Comparison of ENCODE assay signal across 2 cellular contexts in the genomic region with DNA sequence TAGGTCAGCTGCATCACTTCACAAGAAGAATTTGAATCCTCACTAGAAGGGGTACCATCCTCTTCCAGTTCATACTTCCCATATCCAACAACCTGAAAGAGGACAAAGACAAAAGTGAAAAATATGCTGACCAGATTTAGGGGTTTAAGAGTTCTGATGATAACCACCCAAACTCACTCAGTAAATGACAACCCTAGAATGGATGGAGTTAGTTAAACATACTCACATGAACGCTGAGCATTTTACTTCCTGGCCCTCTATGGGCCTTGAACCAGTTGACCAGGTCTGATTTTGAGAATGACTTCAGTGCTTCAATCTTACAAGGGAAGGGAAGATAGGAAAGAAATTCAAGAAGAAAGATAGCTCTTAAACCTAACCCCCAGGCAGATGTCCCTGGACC.
A peak's percentile ranks its signal among the peaks of the same experiment; 100 is the strongest.
TF ChIP-seq lines count a peak whose summit lies in the region.

No MANE protein-coding gene starts in this region.

TF ChIP-seq in HepG2, 621 proteins besides CTCF, POLR2A, EP300 and RAD21 (continues in another document):
- TF ChIP-seq, protein P1, sequence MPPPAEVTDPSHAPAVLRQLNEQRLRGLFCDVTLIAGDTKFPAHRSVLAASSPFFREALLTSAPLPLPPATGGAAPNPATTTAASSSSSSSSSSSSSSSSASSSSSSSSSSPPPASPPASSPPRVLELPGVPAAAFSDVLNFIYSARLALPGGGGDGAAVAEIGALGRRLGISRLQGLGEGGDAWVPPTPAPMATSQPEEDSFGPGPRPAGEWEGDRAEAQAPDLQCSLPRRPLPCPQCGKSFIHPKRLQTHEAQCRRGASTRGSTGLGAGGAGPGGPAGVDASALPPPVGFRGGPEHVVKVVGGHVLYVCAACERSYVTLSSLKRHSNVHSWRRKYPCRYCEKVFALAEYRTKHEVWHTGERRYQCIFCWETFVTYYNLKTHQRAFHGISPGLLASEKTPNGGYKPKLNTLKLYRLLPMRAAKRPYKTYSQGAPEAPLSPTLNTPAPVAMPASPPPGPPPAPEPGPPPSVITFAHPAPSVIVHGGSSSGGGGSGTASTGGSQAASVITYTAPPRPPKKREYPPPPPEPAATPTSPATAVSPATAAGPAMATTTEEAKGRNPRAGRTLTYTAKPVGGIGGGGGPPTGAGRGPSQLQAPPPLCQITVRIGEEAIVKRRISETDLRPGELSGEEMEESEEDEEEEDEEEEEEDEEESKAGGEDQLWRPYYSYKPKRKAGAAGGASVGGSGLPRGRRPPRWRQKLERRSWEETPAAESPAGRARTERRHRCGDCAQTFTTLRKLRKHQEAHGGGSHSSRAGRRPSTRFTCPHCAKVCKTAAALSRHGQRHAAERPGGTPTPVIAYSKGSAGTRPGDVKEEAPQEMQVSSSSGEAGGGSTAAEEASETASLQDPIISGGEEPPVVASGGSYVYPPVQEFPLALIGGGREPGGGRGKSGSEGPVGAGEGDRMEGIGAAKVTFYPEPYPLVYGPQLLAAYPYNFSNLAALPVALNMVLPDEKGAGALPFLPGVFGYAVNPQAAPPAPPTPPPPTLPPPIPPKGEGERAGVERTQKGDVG (CRISPR knock-in tag; IDR thresholded peaks at IDR 0.05; ENCODE audit: borderline replicate concordance) = no peak
- TF ChIP-seq, protein P2, sequence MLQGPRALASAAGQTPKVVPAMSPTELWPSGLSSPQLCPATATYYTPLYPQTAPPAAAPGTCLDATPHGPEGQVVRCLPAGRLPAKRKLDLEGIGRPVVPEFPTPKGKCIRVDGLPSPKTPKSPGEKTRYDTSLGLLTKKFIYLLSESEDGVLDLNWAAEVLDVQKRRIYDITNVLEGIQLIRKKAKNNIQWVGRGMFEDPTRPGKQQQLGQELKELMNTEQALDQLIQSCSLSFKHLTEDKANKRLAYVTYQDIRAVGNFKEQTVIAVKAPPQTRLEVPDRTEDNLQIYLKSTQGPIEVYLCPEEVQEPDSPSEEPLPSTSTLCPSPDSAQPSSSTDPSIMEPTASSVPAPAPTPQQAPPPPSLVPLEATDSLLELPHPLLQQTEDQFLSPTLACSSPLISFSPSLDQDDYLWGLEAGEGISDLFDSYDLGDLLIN (CRISPR knock-in tag; IDR thresholded peaks at IDR 0.05; ENCODE audit: borderline replicate concordance) = no peak
- TF ChIP-seq ZNF101 (CRISPR knock-in tag; IDR thresholded peaks at IDR 0.05; ENCODE audit: borderline replicate concordance, low read depth) (no peak), RARA (CRISPR knock-in tag; IDR thresholded peaks at IDR 0.05) (no peak), HNF4G (IDR thresholded peaks at IDR 0.05; ENCODE audit: borderline replicate concordance, low read depth, low read length) (no peak), HNF4G (CRISPR knock-in tag; IDR thresholded peaks at IDR 0.05; ENCODE audit: borderline replicate concordance, low read depth) (no peak), ZNF468 (CRISPR knock-in tag; IDR thresholded peaks at IDR 0.05) (no peak), ZNF563 (CRISPR knock-in tag; IDR thresholded peaks at IDR 0.05) (no peak), ZNF3 (CRISPR knock-in tag; IDR thresholded peaks at IDR 0.05) (no peak), PAF1 (CRISPR knock-in tag; IDR thresholded peaks at IDR 0.05) (no peak), EHMT2 (IDR thresholded peaks at IDR 0.05; ENCODE audit: borderline replicate concordance, low read depth, low read length) (no peak)
- TF ChIP-seq, protein P3, sequence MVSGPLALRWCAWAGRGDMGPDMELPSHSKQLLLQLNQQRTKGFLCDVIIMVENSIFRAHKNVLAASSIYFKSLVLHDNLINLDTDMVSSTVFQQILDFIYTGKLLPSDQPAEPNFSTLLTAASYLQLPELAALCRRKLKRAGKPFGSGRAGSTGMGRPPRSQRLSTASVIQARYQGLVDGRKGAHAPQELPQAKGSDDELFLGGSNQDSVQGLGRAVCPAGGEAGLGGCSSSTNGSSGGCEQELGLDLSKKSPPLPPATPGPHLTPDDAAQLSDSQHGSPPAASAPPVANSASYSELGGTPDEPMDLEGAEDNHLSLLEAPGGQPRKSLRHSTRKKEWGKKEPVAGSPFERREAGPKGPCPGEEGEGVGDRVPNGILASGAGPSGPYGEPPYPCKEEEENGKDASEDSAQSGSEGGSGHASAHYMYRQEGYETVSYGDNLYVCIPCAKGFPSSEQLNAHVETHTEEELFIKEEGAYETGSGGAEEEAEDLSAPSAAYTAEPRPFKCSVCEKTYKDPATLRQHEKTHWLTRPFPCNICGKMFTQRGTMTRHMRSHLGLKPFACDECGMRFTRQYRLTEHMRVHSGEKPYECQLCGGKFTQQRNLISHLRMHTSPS (CRISPR knock-in tag; IDR thresholded peaks at IDR 0.05; ENCODE audit: low read depth) = no peak
- TF ChIP-seq, protein P4, sequence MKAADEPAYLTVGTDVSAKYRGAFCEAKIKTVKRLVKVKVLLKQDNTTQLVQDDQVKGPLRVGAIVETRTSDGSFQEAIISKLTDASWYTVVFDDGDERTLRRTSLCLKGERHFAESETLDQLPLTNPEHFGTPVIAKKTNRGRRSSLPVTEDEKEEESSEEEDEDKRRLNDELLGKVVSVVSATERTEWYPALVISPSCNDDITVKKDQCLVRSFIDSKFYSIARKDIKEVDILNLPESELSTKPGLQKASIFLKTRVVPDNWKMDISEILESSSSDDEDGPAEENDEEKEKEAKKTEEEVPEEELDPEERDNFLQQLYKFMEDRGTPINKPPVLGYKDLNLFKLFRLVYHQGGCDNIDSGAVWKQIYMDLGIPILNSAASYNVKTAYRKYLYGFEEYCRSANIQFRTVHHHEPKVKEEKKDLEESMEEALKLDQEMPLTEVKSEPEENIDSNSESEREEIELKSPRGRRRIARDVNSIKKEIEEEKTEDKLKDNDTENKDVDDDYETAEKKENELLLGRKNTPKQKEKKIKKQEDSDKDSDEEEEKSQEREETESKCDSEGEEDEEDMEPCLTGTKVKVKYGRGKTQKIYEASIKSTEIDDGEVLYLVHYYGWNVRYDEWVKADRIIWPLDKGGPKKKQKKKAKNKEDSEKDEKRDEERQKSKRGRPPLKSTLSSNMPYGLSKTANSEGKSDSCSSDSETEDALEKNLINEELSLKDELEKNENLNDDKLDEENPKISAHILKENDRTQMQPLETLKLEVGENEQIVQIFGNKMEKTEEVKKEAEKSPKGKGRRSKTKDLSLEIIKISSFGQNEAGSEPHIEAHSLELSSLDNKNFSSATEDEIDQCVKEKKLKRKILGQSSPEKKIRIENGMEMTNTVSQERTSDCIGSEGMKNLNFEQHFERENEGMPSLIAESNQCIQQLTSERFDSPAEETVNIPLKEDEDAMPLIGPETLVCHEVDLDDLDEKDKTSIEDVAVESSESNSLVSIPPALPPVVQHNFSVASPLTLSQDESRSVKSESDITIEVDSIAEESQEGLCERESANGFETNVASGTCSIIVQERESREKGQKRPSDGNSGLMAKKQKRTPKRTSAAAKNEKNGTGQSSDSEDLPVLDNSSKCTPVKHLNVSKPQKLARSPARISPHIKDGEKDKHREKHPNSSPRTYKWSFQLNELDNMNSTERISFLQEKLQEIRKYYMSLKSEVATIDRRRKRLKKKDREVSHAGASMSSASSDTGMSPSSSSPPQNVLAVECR (CRISPR knock-in tag; IDR thresholded peaks at IDR 0.05; ENCODE audit: borderline replicate concordance) = no peak

TF ChIP-seq in H1, 55 proteins besides CTCF, POLR2A, EP300 and RAD21:
- TF ChIP-seq SAP30 (IDR thresholded peaks at IDR 0.05; ENCODE audit: insufficient read depth, insufficient replicate concordance, low read length) (no peak), POLR2AphosphoS5 (IDR thresholded peaks at IDR 0.05; ENCODE audit: low read depth, low read length) (0 out of 2 replicates have a peak, but pooled peaks have one; percentile 3)
- TF ChIP-seq, protein P5, sequence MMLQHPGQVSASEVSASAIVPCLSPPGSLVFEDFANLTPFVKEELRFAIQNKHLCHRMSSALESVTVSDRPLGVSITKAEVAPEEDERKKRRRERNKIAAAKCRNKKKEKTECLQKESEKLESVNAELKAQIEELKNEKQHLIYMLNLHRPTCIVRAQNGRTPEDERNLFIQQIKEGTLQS (IDR thresholded peaks at IDR 0.05; ENCODE audit: insufficient read depth, low read depth, low read length) = no peak
